Comparison of ENCODE assay signal across 1 cellular context in genomic region chr14:70939693-70940092, GRCh38.
TF ChIP-seq lines count a peak whose summit lies in the region.
"Not testable (repeated sequence)": the region's sequence is repeated elsewhere in the genome, so short reads cannot be mapped to it uniquely, and the experiment has no call there.

No MANE protein-coding gene starts in this region.

TF ChIP-seq in HepG2, 621 proteins besides CTCF, POLR2A, EP300 and RAD21:
- 0 out of 2 replicates have a peak, but pooled peaks have one; percentile 18 for TF ChIP-seq FOXP4 (CRISPR knock-in tag; IDR thresholded peaks at IDR 0.05)
- TF ChIP-seq, protein P1, sequence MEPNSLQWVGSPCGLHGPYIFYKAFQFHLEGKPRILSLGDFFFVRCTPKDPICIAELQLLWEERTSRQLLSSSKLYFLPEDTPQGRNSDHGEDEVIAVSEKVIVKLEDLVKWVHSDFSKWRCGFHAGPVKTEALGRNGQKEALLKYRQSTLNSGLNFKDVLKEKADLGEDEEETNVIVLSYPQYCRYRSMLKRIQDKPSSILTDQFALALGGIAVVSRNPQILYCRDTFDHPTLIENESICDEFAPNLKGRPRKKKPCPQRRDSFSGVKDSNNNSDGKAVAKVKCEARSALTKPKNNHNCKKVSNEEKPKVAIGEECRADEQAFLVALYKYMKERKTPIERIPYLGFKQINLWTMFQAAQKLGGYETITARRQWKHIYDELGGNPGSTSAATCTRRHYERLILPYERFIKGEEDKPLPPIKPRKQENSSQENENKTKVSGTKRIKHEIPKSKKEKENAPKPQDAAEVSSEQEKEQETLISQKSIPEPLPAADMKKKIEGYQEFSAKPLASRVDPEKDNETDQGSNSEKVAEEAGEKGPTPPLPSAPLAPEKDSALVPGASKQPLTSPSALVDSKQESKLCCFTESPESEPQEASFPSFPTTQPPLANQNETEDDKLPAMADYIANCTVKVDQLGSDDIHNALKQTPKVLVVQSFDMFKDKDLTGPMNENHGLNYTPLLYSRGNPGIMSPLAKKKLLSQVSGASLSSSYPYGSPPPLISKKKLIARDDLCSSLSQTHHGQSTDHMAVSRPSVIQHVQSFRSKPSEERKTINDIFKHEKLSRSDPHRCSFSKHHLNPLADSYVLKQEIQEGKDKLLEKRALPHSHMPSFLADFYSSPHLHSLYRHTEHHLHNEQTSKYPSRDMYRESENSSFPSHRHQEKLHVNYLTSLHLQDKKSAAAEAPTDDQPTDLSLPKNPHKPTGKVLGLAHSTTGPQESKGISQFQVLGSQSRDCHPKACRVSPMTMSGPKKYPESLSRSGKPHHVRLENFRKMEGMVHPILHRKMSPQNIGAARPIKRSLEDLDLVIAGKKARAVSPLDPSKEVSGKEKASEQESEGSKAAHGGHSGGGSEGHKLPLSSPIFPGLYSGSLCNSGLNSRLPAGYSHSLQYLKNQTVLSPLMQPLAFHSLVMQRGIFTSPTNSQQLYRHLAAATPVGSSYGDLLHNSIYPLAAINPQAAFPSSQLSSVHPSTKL (CRISPR knock-in tag; IDR thresholded peaks at IDR 0.05): peak; percentile 59
- not testable (repeated sequence) for TF ChIP-seq FOXP1, SOX13, FOXA1 (IDR thresholded peaks at IDR 0.05)
- TF ChIP-seq FOXP1 (CRISPR knock-in tag; IDR thresholded peaks at IDR 0.05): peak; percentile 36; the same call in 1 of the 2 replicates
- peak; percentile 47; the same call in 1 of the 2 replicates for TF ChIP-seq SOX5 (CRISPR knock-in tag; IDR thresholded peaks at IDR 0.05; ENCODE audit: borderline replicate concordance)
- TF ChIP-seq SOX13 (CRISPR knock-in tag; conservative IDR thresholded peaks at IDR 0.05 in 1 of 2, IDR thresholded peaks at IDR 0.05 in 1 of 2): peak in 1 of 2 experiments; percentile 73; a peak in 2 of 4 replicates
- TF ChIP-seq TCF7 (IDR thresholded peaks at IDR 0.05; ENCODE audit: low read depth): peak; percentile 48; the same call in 1 of the 2 replicates
- TF ChIP-seq ISL2 (CRISPR knock-in tag; IDR thresholded peaks at IDR 0.05): 0 out of 2 replicates have a peak, but pooled peaks have one; percentile 35
- TF ChIP-seq FOXA1 (CRISPR knock-in tag; IDR thresholded peaks at IDR 0.05): 0 out of 2 replicates have a peak, but pooled peaks have one; percentile 8
- 0 out of 2 replicates have a peak, but pooled peaks have one; percentile 28 for TF ChIP-seq CEBPG (CRISPR knock-in tag; IDR thresholded peaks at IDR 0.05)
- 0 out of 2 replicates have a peak, but pooled peaks have one; percentile 39 for TF ChIP-seq GATAD2A (CRISPR knock-in tag; IDR thresholded peaks at IDR 0.05)
